16 cellular contexts compared by ENCODE assay signal in genomic region chr15:42364529-42364928, GRCh38. TPM values are rescaled to one million over a fixed set of nuclear protein-coding genes. Genes with fewer than 3 reads are reported as not detected.
DNase-seq lines count a peak whose midpoint lies in the region; ATAC-seq and TF ChIP-seq lines count a peak whose summit lies in the region.
"Had no signal": no experiment of that assay in that cellular context is flagged by ENCODE, and none has a peak within 500 bp of the region (broad histone marks: within the 10 kb centered on the region; RNA-seq: fewer than 3 reads in every experiment).

No MANE protein-coding gene starts in this region.

- H3K9me3 ChIP-seq in mammary epithelial cell (replicated peaks; ENCODE audit: insufficient read depth, low read length): no peaks in the 10 kb centered on the region
- no peaks in the 10 kb centered on the region for H3K9me3 ChIP-seq in testis
- no peaks in the 10 kb centered on the region for H3K9me3 ChIP-seq in CD4-positive, alpha-beta T cell (ENCODE audit: control insufficient read depth, low read length)
- H3K9me3 ChIP-seq: vagina had no signal

- in situ Hi-C loops in mammary epithelial cell (cut with MboI; ENCODE audit: low sequenced_read_pairs in 2 of 2) (no loop called here), GM13976 (cut with MboI; ENCODE audit: low sequenced_read_pairs, unreplicated experiment) (no loop called here)

- H3K36me3 Mint-ChIP-seq in MCF 10A (ENCODE audit: insufficient read depth, unreplicated experiment): peaks cover under 1% of the 10 kb centered on the region
- peaks cover 4% of the 10 kb centered on the region for H3K36me3 Mint-ChIP-seq in CD4-positive, alpha-beta T cell (ENCODE audit: low read depth)

- H3K27ac Mint-ChIP-seq in MCF 10A (ENCODE audit: low read depth, unreplicated experiment): no peak overlapping the region
- H3K27ac Mint-ChIP-seq in CD4-positive, alpha-beta T cell: no peak overlapping the region
- H3K27ac Mint-ChIP-seq: activated CD4-positive, alpha-beta T cell treated with anti-CD3 and anti-CD28 coated beads for 36 hours; immature natural killer cell; T-cell had no signal

- H3K4me1 Mint-ChIP-seq in MCF 10A (ENCODE audit: insufficient read depth, unreplicated experiment): peaks cover 9% of the 10 kb centered on the region
- no peaks in the 10 kb centered on the region for H3K4me1 Mint-ChIP-seq in CD4-positive, alpha-beta T cell (ENCODE audit: low read depth)
- H3K4me1 Mint-ChIP-seq: activated CD4-positive, alpha-beta T cell treated with anti-CD3 and anti-CD28 coated beads for 36 hours; immature natural killer cell; stimulated activated memory B cell treated with anti-CD40 and anti-IgM and Interleukin-4, amounts not matched to agents 10 μg/mL and 1 μg/mL and 100 μg/mL, for 72 hours; T-cell had no signal

- H3K4me1 ChIP-seq in mammary epithelial cell (ENCODE audit: insufficient read depth, low read length): peaks cover 8% of the 10 kb centered on the region
- no peaks in the 10 kb centered on the region for H3K4me1 ChIP-seq in testis
- H3K4me1 ChIP-seq: vagina had no signal

- H3K4me2 ChIP-seq in mammary epithelial cell (ENCODE audit: insufficient read depth, low read depth, low read length): no peak overlapping the region

- H3K79me2 ChIP-seq in mammary epithelial cell (ENCODE audit: insufficient read depth, low read length): no peaks in the 10 kb centered on the region

- ATAC-seq in CD4-positive, alpha-beta T cell (ENCODE audit: poor library complexity): no peak
- ATAC-seq: activated CD4-positive, alpha-beta T cell treated with anti-CD3 and anti-CD28 coated beads for 36 hours; stimulated activated memory B cell treated with anti-CD40 and anti-IgM and Interleukin-4, amounts not matched to agents 10 μg/mL and 1 μg/mL and 100 μg/mL, for 72 hours; T-cell had no signal

- intact Hi-C loops in MCF 10A (cut with micrococcal nuclease): no loop called here
- intact Hi-C loops in mammary epithelial cell (cut with micrococcal nuclease): no loop called here
- intact Hi-C loops in testis (cut with DNase I; ENCODE audit: low total_unique reads): no loop called here
- intact Hi-C loops in CD4-positive, alpha-beta T cell (cut with DNase I, micrococcal nuclease): no loop called here

- no peaks in the 10 kb centered on the region for H3K36me3 ChIP-seq in mammary epithelial cell (ENCODE audit: insufficient read depth, low read length)
- H3K36me3 ChIP-seq in testis (ENCODE audit: low read depth, missing control alignments): no peaks in the 10 kb centered on the region
- H3K36me3 ChIP-seq: vagina had no signal

- no peak for TF ChIP-seq CTCF in MCF 10A (IDR thresholded peaks at IDR 0.05; ENCODE audit: unreplicated experiment)
- TF ChIP-seq CTCF in mammary epithelial cell (conservative IDR thresholded peaks at IDR 0.05 in 1 of 2, IDR thresholded peaks at IDR 0.05 in 1 of 2; ENCODE audit: extremely low read depth in 1 of 2, insufficient read depth in 1 of 2, low read depth in 1 of 2, low read length in 2 of 2): no peak
- no peak for TF ChIP-seq CTCF in testis (IDR thresholded peaks at IDR 0.05)
- TF ChIP-seq CTCF in CD4-positive, alpha-beta T cell (IDR thresholded peaks at IDR 0.05): no peak
- TF ChIP-seq CTCF in GM10266 (IDR thresholded peaks at IDR 0.05; ENCODE audit: control insufficient read depth, insufficient read depth, low read depth, missing control alignments): no peak
- TF ChIP-seq CTCF in GM13976 (IDR thresholded peaks at IDR 0.05; ENCODE audit: borderline replicate concordance, control extremely low read depth, extremely low read depth, insufficient read depth, missing control alignments): no peak

- no peak for TF ChIP-seq POLR2A in testis (IDR thresholded peaks at IDR 0.05)

- 44% methylated on average over 1 of the region's 1 CpG for WGBS in mammary epithelial cell (ENCODE audit: low coverage, missing lambda C conversion rate)
- WGBS in testis, 2 donors: 42 to 71% methylated on average over 1 of the region's 1 CpG

- BruUV-seq in MCF 10A (replicated peaks; lab: Mats Ljungman, UMichigan) (no TSS peak), mammary epithelial cell (replicated peaks; lab: Mats Ljungman, UMichigan) (no TSS peak)

- H3K27me3 ChIP-seq in mammary epithelial cell (ENCODE audit: insufficient read depth, low read length) (no peaks in the 10 kb centered on the region), testis (no peaks in the 10 kb centered on the region)
- H3K27me3 ChIP-seq in CD4-positive, alpha-beta T cell (ENCODE audit: control insufficient read depth, insufficient read depth, low read length): no peaks in the 10 kb centered on the region
- H3K27me3 ChIP-seq: vagina had no signal

- H3K27ac ChIP-seq in mammary epithelial cell (ENCODE audit: insufficient read depth, low read depth, low read length) (no peak overlapping the region), testis (no peak overlapping the region)
- no peak overlapping the region for H3K27ac ChIP-seq in CD4-positive, alpha-beta T cell (ENCODE audit: low read depth, low read length)
- H3K27ac ChIP-seq: vagina had no signal

- H3K9me3 Mint-ChIP-seq in MCF 10A (ENCODE audit: unreplicated experiment): no peaks in the 10 kb centered on the region
- H3K9me3 Mint-ChIP-seq in CD4-positive, alpha-beta T cell: no peaks in the 10 kb centered on the region
- H3K9me3 Mint-ChIP-seq: immature natural killer cell; stimulated activated memory B cell treated with anti-CD40 and anti-IgM and Interleukin-4, amounts not matched to agents 10 μg/mL and 1 μg/mL and 100 μg/mL, for 72 hours; T-cell had no signal

- CTCF ChIA-PET in MCF 10A (lab: Yijun Ruan, JAX) (interaction anchor here (0.6 to 1.0 kb wide), 2 partner anchors 14 to 26 kb away, joined by 3 to 4 read pairs; no protein-coding TSS in a partner anchor), mammary epithelial cell (lab: Charles Lee; ENCODE audit: low non-redundant PET) (no interaction called here)
- CTCF ChIA-PET in CD4-positive, alpha-beta T cell (lab: Charles Lee): no interaction called here

- H3K4me3 ChIP-seq in mammary epithelial cell (replicated peaks in 1 of 3; ENCODE audit: insufficient read depth in 1 of 3, low read depth in 2 of 3, low read length in 3 of 3) (no peak overlapping the region), testis (no peak overlapping the region)
- H3K4me3 ChIP-seq: vagina had no signal

- POLR2A ChIA-PET in MCF 10A (lab: Yijun Ruan, JAX): interaction anchor here (0.9 kb wide), 1 partner anchor 91 kb away, joined by 3 read pairs; the partner anchor contains the start of genes GANC and TMEM87A
- POLR2A ChIA-PET in CD4-positive, alpha-beta T cell (lab: Charles Lee): no interaction called here

- no peaks in the 10 kb centered on the region for H3K27me3 Mint-ChIP-seq in MCF 10A (ENCODE audit: insufficient read depth, unreplicated experiment)
- no peaks in the 10 kb centered on the region for H3K27me3 Mint-ChIP-seq in CD4-positive, alpha-beta T cell
- H3K27me3 Mint-ChIP-seq: activated CD4-positive, alpha-beta T cell treated with anti-CD3 and anti-CD28 coated beads for 36 hours; stimulated activated memory B cell treated with anti-CD40 and anti-IgM and Interleukin-4, amounts not matched to agents 10 μg/mL and 1 μg/mL and 100 μg/mL, for 72 hours; T-cell had no signal

- no peak overlapping the region for H3K9ac ChIP-seq in mammary epithelial cell (ENCODE audit: insufficient read depth, low read length)

- H2AFZ ChIP-seq in mammary epithelial cell (ENCODE audit: low read depth, low read length): no peak overlapping the region

- DNase-seq in MCF 10A (ENCODE audit: unreplicated experiment) (peak; percentile 34), mammary epithelial cell (no peak), NCI-H82 (lab: John Stamatoyannopoulos, UW) (peak; percentile 97), glomerular endothelial cell (ENCODE audit: extremely low read depth, low read depth, low spot score) (peak; percentile 29), testis (peak; percentile 49), GM10266 (ENCODE audit: extremely low spot score) (no peak), GM13976 (ENCODE audit: low spot score) (no peak)
- DNase-seq in CD4-positive, alpha-beta T cell: no peak
- DNase-seq: activated CD4-positive, alpha-beta T cell treated with anti-CD3 and anti-CD28 coated beads for 36 hours; activated T-cell treated with anti-CD3 and anti-CD28 coated beads, Interleukin-2, amount 50 U/mL, for 1 hour; immature natural killer cell; NCI-H1048; stimulated activated CD4-positive, alpha-beta T cell treated with anti-CD3 and anti-CD28 coated beads, Interleukin-4, amount 100 ng/mL, for 1 hour; T-cell had no signal

- dilution Hi-C loops in mammary epithelial cell (cut with HindIII; ENCODE audit: low sequenced_read_pairs): no loop called here

- H3K4me3 Mint-ChIP-seq in MCF 10A (ENCODE audit: unreplicated experiment): no peak overlapping the region
- no peak overlapping the region for H3K4me3 Mint-ChIP-seq in CD4-positive, alpha-beta T cell
- H3K4me3 Mint-ChIP-seq: activated CD4-positive, alpha-beta T cell treated with anti-CD3 and anti-CD28 coated beads for 36 hours; immature natural killer cell; stimulated activated memory B cell treated with anti-CD40 and anti-IgM and Interleukin-4, amounts not matched to agents 10 μg/mL and 1 μg/mL and 100 μg/mL, for 72 hours; T-cell had no signal

- no peaks in the 10 kb centered on the region for H4K20me1 ChIP-seq in mammary epithelial cell (ENCODE audit: insufficient read depth, low read length)

RNA-seq across cellular contexts. Expression of gene CAPN3, which starts 5.2 kb away (rescaled TPM):
- total RNA-seq in MCF 10A (2022): 4.7 and 7.5 TPM in 2 replicates
- total RNA-seq in mammary epithelial cell: 10 to 100 TPM in 1 of 2 donors, 1 to 10 TPM in 1; 2.8 to 12.7 TPM
- 3.6 TPM for polyA plus RNA-seq in mammary epithelial cell
- polyA minus RNA-seq in mammary epithelial cell: 1.1 TPM
- total RNA-seq in glomerular endothelial cell: 4.1 TPM in 1 of 2 replicates, not detected in the other
- 10 to 100 TPM; 33.6 to 60.4 TPM for total RNA-seq in testis
- polyA plus RNA-seq in testis (ENCODE audit: insufficient read depth, low read depth, low replicate concordance): 53.0 TPM
- 1 to 10 TPM; 8.2 to 8.7 TPM for total RNA-seq in CD4-positive, alpha-beta T cell

Comparison
In these comparisons a context has a peak if more than half of its experiments do, and no peak if none do; other contexts are left out.
1. DNase-seq: peak in MCF 10A (single experiment), NCI-H82 (single experiment), glomerular endothelial cell (single experiment) and testis (single experiment); none in mammary epithelial cell (single experiment), CD4-positive, alpha-beta T cell (0 of 10), GM10266 (single experiment) and GM13976 (single experiment).